In the genomic region with DNA sequence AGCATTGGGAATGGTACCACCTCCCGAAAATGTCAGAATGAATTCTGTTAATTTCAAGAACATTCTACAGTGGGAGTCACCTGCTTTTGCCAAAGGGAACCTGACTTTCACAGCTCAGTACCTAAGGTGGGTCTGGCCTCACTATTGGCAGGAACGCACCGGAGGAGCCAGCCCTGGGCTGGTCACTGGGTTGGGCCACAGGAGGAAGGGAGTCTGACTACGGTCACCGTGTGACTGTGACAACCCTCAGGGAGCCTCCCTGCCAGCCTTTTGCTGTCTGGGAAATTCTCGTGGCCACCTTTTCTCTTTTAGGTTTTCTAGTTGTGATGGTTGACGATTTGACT, we compare ENCODE assay signal across 8 cellular contexts. TPM values are rescaled to one million over a fixed set of nuclear protein-coding genes. Genes with fewer than 3 reads are reported as not detected.
DNase-seq lines count a peak whose midpoint lies in the region; ATAC-seq and TF ChIP-seq lines count a peak whose summit lies in the region.

No MANE protein-coding gene starts in this region.

- H3K27me3 Mint-ChIP-seq in dendritic cell treated with granulocyte-macrophage colony-stimulating factor and Interleukin-4, amounts not matched to agents 40 ng/mL and 50 ng/mL, for 4 days: no peaks in the 10 kb centered on the region

- no peak overlapping the region for H3K18ac ChIP-seq in mesendoderm (ENCODE audit: low read length)

- H3K4me1 ChIP-seq in BLaER1: peaks cover 38% of the 10 kb centered on the region
- H3K4me1 ChIP-seq in mesendoderm (ENCODE audit: control insufficient read depth, low read depth, low read length): no peaks in the 10 kb centered on the region

- H3K4me3 ChIP-seq in BLaER1: no peak overlapping the region
- no peak overlapping the region for H3K4me3 ChIP-seq in mesendoderm (ENCODE audit: low read length)

- 0 out of 2 replicates have a peak, but pooled peaks cover 7% of the 10 kb centered on the region for H4K20me1 ChIP-seq in BLaER1

- no peak overlapping the region for H2BK5ac ChIP-seq in mesendoderm (ENCODE audit: low read length)

- H4K5ac ChIP-seq in mesendoderm (ENCODE audit: low read length): no peak overlapping the region

- no peak overlapping the region for H2BK120ac ChIP-seq in mesendoderm (ENCODE audit: low read depth, low read length)

- WGBS in mesendoderm (ENCODE audit: extremely low coverage, insufficient coverage, low lambda C conversion rate): no CpG with 5 or more reads among the region's 7 CpGs

- peaks cover 78% of the 10 kb centered on the region for H3K4me1 Mint-ChIP-seq in dendritic cell treated with granulocyte-macrophage colony-stimulating factor and Interleukin-4, amounts not matched to agents 40 ng/mL and 50 ng/mL, for 4 days (ENCODE audit: low read depth)

- H3K56ac ChIP-seq in mesendoderm (ENCODE audit: low read length): no peak overlapping the region

- H4K8ac ChIP-seq in mesendoderm (ENCODE audit: low read depth, low read length): no peak overlapping the region

- H3K9ac ChIP-seq in BLaER1 (no peak overlapping the region), mesendoderm (ENCODE audit: low read length) (no peak overlapping the region)

- in situ Hi-C loops in ACHN (cut with HindIII; ENCODE audit: low pct_ligation_motif_present, low pct_unique_long_range_greater_than_20kb, low sequenced_read_pairs) (no loop called here), GM13977 (cut with MboI; ENCODE audit: low pct_unique_long_range_greater_than_20kb, low sequenced_read_pairs, unreplicated experiment) (no loop called here)

- intact Hi-C loops in dendritic cell treated with granulocyte-macrophage colony-stimulating factor and Interleukin-4, amounts not matched to agents 40 ng/mL and 50 ng/mL, for 4 days (cut with micrococcal nuclease): loop anchor here (5.0 to 10.0 kb wide), 2 partner anchors 36 to 56 kb away; partner anchors contain the start of gene IFNAR1

- peaks cover 9% of the 10 kb centered on the region; the same call in 1 of the 2 replicates for H3K9me3 ChIP-seq in BLaER1

- H3K27ac Mint-ChIP-seq in dendritic cell treated with granulocyte-macrophage colony-stimulating factor and Interleukin-4, amounts not matched to agents 40 ng/mL and 50 ng/mL, for 4 days: peak overlapping the region; percentile 93

- H3K4me3 Mint-ChIP-seq in dendritic cell treated with granulocyte-macrophage colony-stimulating factor and Interleukin-4, amounts not matched to agents 40 ng/mL and 50 ng/mL, for 4 days: peak overlapping the region; percentile 92

- TF ChIP-seq CTCF in GM13977 (IDR thresholded peaks at IDR 0.05; ENCODE audit: extremely low read depth, insufficient read depth, missing control alignments): no peak

- H3K4ac ChIP-seq in mesendoderm (ENCODE audit: low read depth, low read length): no peak overlapping the region

- no peak overlapping the region for H3K27ac ChIP-seq in BLaER1
- no peak overlapping the region for H3K27ac ChIP-seq in mesendoderm (ENCODE audit: low read depth, low read length)

- H2BK15ac ChIP-seq in mesendoderm (replicated peaks; ENCODE audit: low read depth): no peak overlapping the region

- H3K27me3 ChIP-seq in BLaER1 (no peaks in the 10 kb centered on the region), mesendoderm (ENCODE audit: insufficient read depth, low read length, poor library complexity) (no peaks in the 10 kb centered on the region)

- H3K36me3 ChIP-seq in BLaER1 (peaks cover 60% of the 10 kb centered on the region), mesendoderm (ENCODE audit: control insufficient read depth, insufficient read depth, low read length) (peaks cover 1% of the 10 kb centered on the region)

- DNase-seq in ACHN: no peak
- no peak for DNase-seq in GM13977 (ENCODE audit: low spot score)
- no peak for DNase-seq in mesendoderm

- no peaks in the 10 kb centered on the region for H3K79me1 ChIP-seq in mesendoderm (ENCODE audit: low read length)

- ATAC-seq in GM19043 (IDR thresholded peaks at IDR 0.05; ENCODE audit: low read depth, unreplicated experiment): peak; percentile 4
- peak; percentile 16 for ATAC-seq in HG03196 (IDR thresholded peaks at IDR 0.05; ENCODE audit: unreplicated experiment)
- no peak for ATAC-seq in HG02884 (IDR thresholded peaks at IDR 0.05; ENCODE audit: unreplicated experiment)

- no peaks in the 10 kb centered on the region for H3K79me2 ChIP-seq in mesendoderm (ENCODE audit: control insufficient read depth, insufficient read depth, low read length)

- H3K36me3 Mint-ChIP-seq in dendritic cell treated with granulocyte-macrophage colony-stimulating factor and Interleukin-4, amounts not matched to agents 40 ng/mL and 50 ng/mL, for 4 days (ENCODE audit: low read depth): peaks cover 91% of the 10 kb centered on the region

- H2AK5ac ChIP-seq in mesendoderm (ENCODE audit: low read length): no peak overlapping the region

- no peaks in the 10 kb centered on the region for H3K9me3 Mint-ChIP-seq in dendritic cell treated with granulocyte-macrophage colony-stimulating factor and Interleukin-4, amounts not matched to agents 40 ng/mL and 50 ng/mL, for 4 days

- H3K23ac ChIP-seq in mesendoderm (ENCODE audit: low read length): no peak overlapping the region

- peak overlapping the region; percentile 99; the same call in 1 of the 2 replicates for H3K4me2 ChIP-seq in BLaER1
- no peak overlapping the region for H3K4me2 ChIP-seq in mesendoderm (ENCODE audit: low read length)

RNA-seq across cellular contexts. Expression of gene IL10RB, which starts 2.2 kb away (rescaled TPM):
- 2.1 TPM for polyA plus RNA-seq in mesendoderm (2013, experiment 1 of 2)
- polyA plus RNA-seq in mesendoderm (2013, experiment 2 of 2): 2.0 TPM

RNA-seq across cellular contexts. Expression of gene IFNAR2, which starts 38.6 kb away (rescaled TPM):
- polyA plus RNA-seq in mesendoderm (2013, experiment 1 of 2): 7.5 TPM
- 7.3 TPM for polyA plus RNA-seq in mesendoderm (2013, experiment 2 of 2)

RNA-seq across cellular contexts. Expression of gene IFNAR1, which starts 56.4 kb away (rescaled TPM):
- polyA plus RNA-seq in mesendoderm (2013, experiment 1 of 2): 7.9 TPM
- polyA plus RNA-seq in mesendoderm (2013, experiment 2 of 2): 9.4 TPM
